Comparison of ENCODE assay signal across 9 cellular contexts in the genomic region with DNA sequence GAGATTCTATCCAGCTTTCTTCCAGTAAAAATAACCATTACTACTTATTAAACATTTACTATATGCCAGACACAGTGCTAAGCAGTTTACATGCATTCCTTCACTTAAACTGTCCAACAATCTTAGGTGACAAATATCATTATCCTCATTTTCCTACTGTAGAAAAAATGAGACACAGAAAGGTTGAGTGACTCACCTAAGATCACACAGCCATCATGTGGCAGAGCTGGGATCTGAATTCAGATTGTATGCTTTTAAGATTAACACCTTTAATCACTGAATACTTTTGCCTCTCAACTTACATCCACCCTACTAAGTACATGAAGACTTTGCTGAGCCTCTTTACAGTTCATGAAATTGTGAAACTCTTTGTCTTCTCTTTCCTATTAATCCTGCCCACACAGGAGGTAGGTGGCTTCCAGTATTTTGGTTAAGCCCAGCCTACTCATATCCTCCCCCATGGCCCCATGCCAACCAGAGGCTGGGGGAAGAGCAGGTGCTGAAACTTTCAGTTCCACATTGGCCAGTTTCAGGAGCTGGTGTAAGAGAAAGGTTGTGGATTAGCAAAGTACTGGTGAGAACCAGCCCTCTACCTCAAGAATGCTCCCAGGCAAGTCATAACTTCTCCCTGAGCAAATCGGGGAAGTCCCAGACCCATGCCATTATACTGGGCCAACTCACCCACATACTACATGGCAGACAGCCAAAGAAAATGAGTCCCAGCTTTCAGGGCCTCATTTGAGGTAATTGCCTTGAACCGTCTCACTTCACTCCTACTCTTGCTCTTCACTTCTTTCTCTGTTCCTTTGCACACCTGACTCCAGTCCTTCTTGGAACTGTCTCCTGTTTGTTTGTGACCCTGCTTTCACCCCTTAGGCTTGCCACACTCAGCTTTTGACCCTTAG.
DNase-seq lines count a peak whose midpoint lies in the region; ATAC-seq, FAIRE-seq and TF ChIP-seq lines count a peak whose summit lies in the region.
"Had no signal": no experiment of that assay in that cellular context is flagged by ENCODE, and none has a peak within 500 bp of the region (broad histone marks: within the 10 kb centered on the region; RNA-seq: fewer than 3 reads in every experiment).

No MANE protein-coding gene starts in this region.

- peaks cover 2% of the 10 kb centered on the region for H3K4me1 Mint-ChIP-seq in activated naive CD8-positive, alpha-beta T cell treated with anti-CD3 and anti-CD28 coated beads, Interleukin-2, amount 50 U/mL, for 24 hours
- H3K4me1 Mint-ChIP-seq in Caco-2 (ENCODE audit: low read depth, unreplicated experiment) (no peaks in the 10 kb centered on the region), osteocyte (ENCODE audit: unreplicated experiment) (no peaks in the 10 kb centered on the region)
- H3K4me1 Mint-ChIP-seq: brain had no signal

- H3K4me1 ChIP-seq in Caco-2 = no peaks in the 10 kb centered on the region

- no peak overlapping the region for H3K4me3 ChIP-seq in Caco-2 (ENCODE audit: low read depth, low read length)

- DNase-seq in GM12892 (ENCODE audit: insufficient read length) = peak; percentile 7
- peak; percentile 24 for DNase-seq in activated naive CD8-positive, alpha-beta T cell treated with anti-CD3 and anti-CD28 coated beads, Interleukin-2, amount 50 U/mL, for 24 hours
- no peak for DNase-seq in NCI-H2171 treated with DMSO at 0.1 percent for 48 hours (lab: John Stamatoyannopoulos, UW)
- DNase-seq in Caco-2 = no peak
- no peak for DNase-seq in germinal center (ENCODE audit: low spot score)
- no peak for DNase-seq in osteocyte (ENCODE audit: extremely low spot score, unreplicated experiment)

- no peak for TF ChIP-seq POLR2A in GM12892 (IDR thresholded peaks at IDR 0.05; ENCODE audit: low read depth, low read length)

- H3K27ac Mint-ChIP-seq in activated naive CD8-positive, alpha-beta T cell treated with anti-CD3 and anti-CD28 coated beads, Interleukin-2, amount 50 U/mL, for 24 hours = no peak overlapping the region
- no peak overlapping the region for H3K27ac Mint-ChIP-seq in Caco-2 (ENCODE audit: unreplicated experiment)
- H3K27ac Mint-ChIP-seq in osteocyte (ENCODE audit: unreplicated experiment) = no peak overlapping the region
- H3K27ac Mint-ChIP-seq: brain had no signal

- intact Hi-C loops in Caco-2 (cut with micrococcal nuclease; ENCODE audit: unreplicated experiment) = no loop called here

- no peaks in the 10 kb centered on the region for H3K27me3 ChIP-seq in Caco-2 (replicated peaks; ENCODE audit: control insufficient read depth, insufficient read depth, low read length)

- no peak for TF ChIP-seq CTCF in Caco-2 (IDR thresholded peaks at IDR 0.05; ENCODE audit: insufficient read depth in 1 of 2, low read depth in 1 of 2, low read length in 1 of 2, severe bottlenecking in 1 of 2, unreplicated experiment in 1 of 2)
- no peak for TF ChIP-seq CTCF in osteocyte (IDR thresholded peaks at IDR 0.05)

- POLR2A ChIA-PET in Caco-2 (lab: Charles Lee) = no interaction called here

- H3K36me3 Mint-ChIP-seq in activated naive CD8-positive, alpha-beta T cell treated with anti-CD3 and anti-CD28 coated beads, Interleukin-2, amount 50 U/mL, for 24 hours (ENCODE audit: low read depth) = no peaks in the 10 kb centered on the region
- H3K36me3 Mint-ChIP-seq in Caco-2 (ENCODE audit: insufficient read depth, unreplicated experiment) = no peaks in the 10 kb centered on the region
- no peaks in the 10 kb centered on the region for H3K36me3 Mint-ChIP-seq in osteocyte (ENCODE audit: unreplicated experiment)
- H3K36me3 Mint-ChIP-seq: brain had no signal

- no TSS peak for BruUV-seq in Caco-2 (replicated peaks; lab: Mats Ljungman, UMichigan)

- H3K4me3 Mint-ChIP-seq in activated naive CD8-positive, alpha-beta T cell treated with anti-CD3 and anti-CD28 coated beads, Interleukin-2, amount 50 U/mL, for 24 hours = no peak overlapping the region
- H3K4me3 Mint-ChIP-seq in Caco-2 (ENCODE audit: unreplicated experiment) (no peak overlapping the region), osteocyte (ENCODE audit: unreplicated experiment) (no peak overlapping the region)
- H3K4me3 Mint-ChIP-seq: brain had no signal

- H3K9me3 ChIP-seq in Caco-2 = no peaks in the 10 kb centered on the region

- ATAC-seq in GM21390 (IDR thresholded peaks at IDR 0.05; ENCODE audit: unreplicated experiment) = peak; percentile 96
- ATAC-seq in HG03521 (IDR thresholded peaks at IDR 0.05; ENCODE audit: unreplicated experiment) = peak; percentile 98
- peak; percentile 92 for ATAC-seq in activated naive CD8-positive, alpha-beta T cell treated with anti-CD3 and anti-CD28 coated beads, Interleukin-2, amount 50 U/mL, for 24 hours

- H3K9me3 Mint-ChIP-seq in activated naive CD8-positive, alpha-beta T cell treated with anti-CD3 and anti-CD28 coated beads, Interleukin-2, amount 50 U/mL, for 24 hours = no peaks in the 10 kb centered on the region
- H3K9me3 Mint-ChIP-seq in Caco-2 (ENCODE audit: unreplicated experiment) (no peaks in the 10 kb centered on the region), osteocyte (ENCODE audit: unreplicated experiment) (no peaks in the 10 kb centered on the region)
- H3K9me3 Mint-ChIP-seq: brain had no signal

- H3K36me3 ChIP-seq in Caco-2 (ENCODE audit: control insufficient read depth, insufficient read depth, low read length) = no peaks in the 10 kb centered on the region

- peak; percentile 91 for FAIRE-seq in GM12892 (lab: Jason Lieb, UNC)

- H3K27me3 Mint-ChIP-seq in activated naive CD8-positive, alpha-beta T cell treated with anti-CD3 and anti-CD28 coated beads, Interleukin-2, amount 50 U/mL, for 24 hours = no peaks in the 10 kb centered on the region
- no peaks in the 10 kb centered on the region for H3K27me3 Mint-ChIP-seq in Caco-2 (ENCODE audit: insufficient read depth, unreplicated experiment)
- H3K27me3 Mint-ChIP-seq in osteocyte (ENCODE audit: unreplicated experiment) = peaks cover 6% of the 10 kb centered on the region

- CTCF ChIA-PET in Caco-2 (lab: Charles Lee) = no interaction called here

Comparison
In these comparisons a context has a peak if more than half of its experiments do, and no peak if none do; other contexts are left out.
1. DNase-seq: peak in GM12892 (single experiment) and activated naive CD8-positive, alpha-beta T cell treated with anti-CD3 and anti-CD28 coated beads, Interleukin-2, amount 50 U/mL, for 24 hours (single experiment); none in NCI-H2171 treated with DMSO at 0.1 percent for 48 hours (single experiment), Caco-2 (0 of 2), germinal center (single experiment) and osteocyte (single experiment).
2. Peak in every context shown above with its lines, with median percentiles within 50 percentile points of each other: ATAC-seq.